In genomic region chr16:4525069-4525468, GRCh38 we compare ENCODE assay signal across 21 cellular contexts. TPM values are rescaled to one million over a fixed set of nuclear protein-coding genes. Genes with fewer than 3 reads are reported as not detected.
DNase-seq lines count a peak whose midpoint lies in the region; ATAC-seq lines count a peak whose summit lies in the region.
"Had no signal": no experiment of that assay in that cellular context is flagged by ENCODE, and none has a peak within 500 bp of the region (broad histone marks: within the 10 kb centered on the region; RNA-seq: fewer than 3 reads in every experiment).

No MANE protein-coding gene starts in this region.

- H3K9me3 Mint-ChIP-seq in activated T-helper 2 cell treated with anti-CD3 and anti-CD28 coated beads, Interferon-gamma antibody, Interleukin-2, Interleukin-4, amounts not matched to agents 10 μg/mL and 5 μg/mL and 100 μg/mL, durations not matched to agents 14 hours and 24 hours and 36 hours: no peaks in the 10 kb centered on the region
- H3K9me3 Mint-ChIP-seq: activated T-cell treated with anti-CD3 and anti-CD28 coated beads, Interleukin-2, amount 50 U/mL, for 72 hours; CD4-positive, alpha-beta T cell; T-helper 1 cell treated with Interleukin-12 subunit alpha and Interleukin-12 subunit beta and Interleukin-4 antibody, amounts not matched to agents 30 μg/mL and 1 μg/mL, for 36 hours had no signal

- peaks cover 22% of the 10 kb centered on the region for H3K4me1 Mint-ChIP-seq in activated T-helper 2 cell treated with anti-CD3 and anti-CD28 coated beads, Interferon-gamma antibody, Interleukin-2, Interleukin-4, amounts not matched to agents 10 μg/mL and 5 μg/mL and 100 μg/mL, durations not matched to agents 14 hours and 24 hours and 36 hours (ENCODE audit: low read depth)

- no peak overlapping the region for H3K4me3 Mint-ChIP-seq in activated T-helper 2 cell treated with anti-CD3 and anti-CD28 coated beads, Interferon-gamma antibody, Interleukin-2, Interleukin-4, amounts not matched to agents 10 μg/mL and 5 μg/mL and 100 μg/mL, durations not matched to agents 14 hours and 24 hours and 36 hours (ENCODE audit: low read depth)
- H3K4me3 Mint-ChIP-seq: activated CD8-positive, alpha-beta T cell treated with anti-CD3 and anti-CD28 coated beads, Interleukin-2, amount 10 ng/mL, durations not matched to agents 7 days and 5 days; activated T-cell treated with anti-CD3 and anti-CD28 coated beads, Interleukin-2, amount 50 U/mL, for 72 hours; CD4-positive, alpha-beta T cell; T-helper 1 cell treated with Interleukin-12 subunit alpha and Interleukin-12 subunit beta and Interleukin-4 antibody, amounts not matched to agents 30 μg/mL and 1 μg/mL, for 36 hours had no signal

- no peak for ATAC-seq in GM21717 (IDR thresholded peaks at IDR 0.05; ENCODE audit: unreplicated experiment)
- ATAC-seq: activated CD8-positive, alpha-beta T cell treated with anti-CD3 and anti-CD28 coated beads, Interleukin-2, amount 10 ng/mL, durations not matched to agents 7 days and 5 days; activated T-cell treated with anti-CD3 and anti-CD28 coated beads, Interleukin-2, amount 50 U/mL, for 72 hours; left lung had no signal

- H3K36me3 Mint-ChIP-seq in activated T-helper 2 cell treated with anti-CD3 and anti-CD28 coated beads, Interferon-gamma antibody, Interleukin-2, Interleukin-4, amounts not matched to agents 10 μg/mL and 5 μg/mL and 100 μg/mL, durations not matched to agents 14 hours and 24 hours and 36 hours (ENCODE audit: low read depth): peaks cover 14% of the 10 kb centered on the region

- no peak overlapping the region for H3K27ac Mint-ChIP-seq in activated T-helper 2 cell treated with anti-CD3 and anti-CD28 coated beads, Interferon-gamma antibody, Interleukin-2, Interleukin-4, amounts not matched to agents 10 μg/mL and 5 μg/mL and 100 μg/mL, durations not matched to agents 14 hours and 24 hours and 36 hours
- H3K27ac Mint-ChIP-seq: activated CD8-positive, alpha-beta T cell treated with anti-CD3 and anti-CD28 coated beads, Interleukin-2, amount 10 ng/mL, durations not matched to agents 7 days and 5 days; activated T-cell treated with anti-CD3 and anti-CD28 coated beads, Interleukin-2, amount 50 U/mL, for 72 hours; CD4-positive, alpha-beta T cell; T-helper 1 cell treated with Interleukin-12 subunit alpha and Interleukin-12 subunit beta and Interleukin-4 antibody, amounts not matched to agents 30 μg/mL and 1 μg/mL, for 36 hours had no signal

- no peaks in the 10 kb centered on the region for H3K27me3 Mint-ChIP-seq in activated T-helper 2 cell treated with anti-CD3 and anti-CD28 coated beads, Interferon-gamma antibody, Interleukin-2, Interleukin-4, amounts not matched to agents 10 μg/mL and 5 μg/mL and 100 μg/mL, durations not matched to agents 14 hours and 24 hours and 36 hours (ENCODE audit: low read depth)
- H3K27me3 Mint-ChIP-seq: CD4-positive, alpha-beta T cell had no signal

- DNase-seq in Ammon's horn (ENCODE audit: low spot score) (peak; percentile 51), midbrain (lab: John Stamatoyannopoulos, UW) (peak; percentile 33), NOMO-1 treated with DMSO at 0.1 percent for 48 hours (lab: John Stamatoyannopoulos, UW; ENCODE audit: unreplicated experiment) (no peak)
- DNase-seq in activated T-helper 2 cell treated with anti-CD3 and anti-CD28 coated beads, Interferon-gamma antibody, Interleukin-2, Interleukin-4, amounts not matched to agents 10 μg/mL and 5 μg/mL and 100 μg/mL, durations not matched to agents 14 hours and 24 hours and 36 hours (ENCODE audit: low spot score): no peak
- DNase-seq: ACHN; activated CD8-positive, alpha-beta T cell treated with anti-CD3 and anti-CD28 coated beads, Interleukin-2, amount 10 ng/mL, durations not matched to agents 7 days and 5 days; activated T-cell treated with anti-CD3 and anti-CD28 coated beads, Interleukin-2, amount 50 U/mL, for 72 hours; CD4-positive, alpha-beta T cell; DND-41; erythroblast; left lung; NCI-H1417; OCI-M1; right lobe of liver; SIG-M5; stimulated activated CD4-positive, alpha-beta T cell treated with anti-CD3 and anti-CD28 coated beads, Interleukin-1b, Interleukin-23, amount 100 ng/mL, for 48 hours had no signal

- intact Hi-C loops in activated T-helper 2 cell treated with anti-CD3 and anti-CD28 coated beads, Interferon-gamma antibody, Interleukin-2, Interleukin-4, amounts not matched to agents 10 μg/mL and 5 μg/mL and 100 μg/mL, durations not matched to agents 14 hours and 24 hours and 36 hours (cut with micrococcal nuclease): no loop called here

- peak overlapping the region; percentile 76 for H3K27ac ChIP-seq in angular gyrus (ENCODE audit: low read depth, low read length)
- H3K27ac ChIP-seq: breast epithelium, left lung, right lobe of liver had no signal

RNA-seq across cellular contexts. Expression of gene CDIP1, which starts 13.5 kb away (rescaled TPM):
- total RNA-seq in activated T-helper 2 cell treated with anti-CD3 and anti-CD28 coated beads, Interferon-gamma antibody, Interleukin-2, Interleukin-4, amounts not matched to agents 10 μg/mL and 5 μg/mL and 100 μg/mL, durations not matched to agents 14 hours and 24 hours and 36 hours: 46.0 and 47.9 TPM in 2 replicates

RNA-seq across cellular contexts. Expression of gene C16orf96, which starts 31.1 kb away (rescaled TPM):
- total RNA-seq in activated T-helper 2 cell treated with anti-CD3 and anti-CD28 coated beads, Interferon-gamma antibody, Interleukin-2, Interleukin-4, amounts not matched to agents 10 μg/mL and 5 μg/mL and 100 μg/mL, durations not matched to agents 14 hours and 24 hours and 36 hours: 0.05 TPM in 1 of 2 replicates, not detected in the other
- total RNA-seq: breast epithelium, HT1080 had no signal

RNA-seq across cellular contexts. Expression of gene HMOX2, which starts 48.9 kb away (rescaled TPM):
- total RNA-seq in activated T-helper 2 cell treated with anti-CD3 and anti-CD28 coated beads, Interferon-gamma antibody, Interleukin-2, Interleukin-4, amounts not matched to agents 10 μg/mL and 5 μg/mL and 100 μg/mL, durations not matched to agents 14 hours and 24 hours and 36 hours: 70.2 and 75.2 TPM in 2 replicates

RNA-seq across cellular contexts. Expression of gene NMRAL1, which starts 50.6 kb away (rescaled TPM):
- 30.7 and 35.2 TPM in 2 replicates for total RNA-seq in activated T-helper 2 cell treated with anti-CD3 and anti-CD28 coated beads, Interferon-gamma antibody, Interleukin-2, Interleukin-4, amounts not matched to agents 10 μg/mL and 5 μg/mL and 100 μg/mL, durations not matched to agents 14 hours and 24 hours and 36 hours

Comparison
In these comparisons a context has a peak if more than half of its experiments do, and no peak if none do; other contexts are left out.
1. DNase-seq: peak in Ammon's horn (single experiment) and midbrain (single experiment); none in activated T-helper 2 cell treated with anti-CD3 and anti-CD28 coated beads, Interferon-gamma antibody, Interleukin-2, Interleukin-4, amounts not matched to agents 10 μg/mL and 5 μg/mL and 100 μg/mL, durations not matched to agents 14 hours and 24 hours and 36 hours (single experiment) and NOMO-1 treated with DMSO at 0.1 percent for 48 hours (single experiment).